8 cellular contexts compared by ENCODE assay signal in the genomic region with DNA sequence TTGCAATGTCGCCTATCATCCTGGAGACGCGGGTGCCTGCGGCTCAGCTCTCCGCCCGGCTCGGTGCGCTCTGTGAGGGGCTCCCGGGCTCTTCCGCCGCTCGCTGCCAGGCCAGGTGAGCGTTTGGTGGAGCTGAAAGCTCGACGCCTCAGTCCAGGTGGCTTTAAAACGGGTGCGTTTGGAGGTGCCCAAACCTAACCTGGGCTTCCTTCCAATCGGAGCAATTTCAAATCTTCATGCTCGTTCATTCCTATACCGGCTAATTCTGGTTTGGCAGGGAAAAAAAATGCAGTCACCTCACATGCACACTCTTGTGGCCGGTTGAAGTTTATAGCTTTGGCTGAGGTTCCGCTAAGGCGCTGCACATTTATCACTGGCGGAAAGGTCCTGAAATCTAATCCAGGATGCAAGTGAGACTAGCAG. TPM values are rescaled to one million over a fixed set of nuclear protein-coding genes. Genes with fewer than 3 reads are reported as not detected.
DNase-seq lines count a peak whose midpoint lies in the region; ATAC-seq, FAIRE-seq and TF ChIP-seq lines count a peak whose summit lies in the region.

A gene with protein sequence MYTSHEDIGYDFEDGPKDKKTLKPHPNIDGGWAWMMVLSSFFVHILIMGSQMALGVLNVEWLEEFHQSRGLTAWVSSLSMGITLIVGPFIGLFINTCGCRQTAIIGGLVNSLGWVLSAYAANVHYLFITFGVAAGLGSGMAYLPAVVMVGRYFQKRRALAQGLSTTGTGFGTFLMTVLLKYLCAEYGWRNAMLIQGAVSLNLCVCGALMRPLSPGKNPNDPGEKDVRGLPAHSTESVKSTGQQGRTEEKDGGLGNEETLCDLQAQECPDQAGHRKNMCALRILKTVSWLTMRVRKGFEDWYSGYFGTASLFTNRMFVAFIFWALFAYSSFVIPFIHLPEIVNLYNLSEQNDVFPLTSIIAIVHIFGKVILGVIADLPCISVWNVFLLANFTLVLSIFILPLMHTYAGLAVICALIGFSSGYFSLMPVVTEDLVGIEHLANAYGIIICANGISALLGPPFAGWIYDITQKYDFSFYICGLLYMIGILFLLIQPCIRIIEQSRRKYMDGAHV (minus strand): TSS at position 267 of the 423 bp plus-strand sequence. CDS start 9,572 bp downstream, outside the sequence.

- H3K4me3 ChIP-seq in astrocyte (ENCODE audit: insufficient read depth, low read depth, low read length) (peak within 1 kb of the TSS; percentile 67), psoas muscle (peak within 1 kb of the TSS; percentile 69)

- H3K36me3 Mint-ChIP-seq in activated naive CD4-positive, alpha-beta T cell treated with anti-CD3 and anti-CD28 coated beads for 36 hours (ENCODE audit: low read depth) = no peaks in the 10 kb centered on the region
- H3K36me3 Mint-ChIP-seq in astrocyte (ENCODE audit: low read depth, unreplicated experiment) = peaks cover 3% of the 10 kb centered on the region

- H3K9ac ChIP-seq in astrocyte (ENCODE audit: low read length) = peak within 1 kb of the TSS; percentile 67

- 2 to 4% (median 4%) methylated on average over 24 of the region's 24 CpGs for WGBS in psoas muscle, 3 donors

- H3K27me3 Mint-ChIP-seq in activated naive CD4-positive, alpha-beta T cell treated with anti-CD3 and anti-CD28 coated beads for 36 hours (ENCODE audit: low read depth) = peaks cover 12% of the 10 kb centered on the region
- H3K27me3 Mint-ChIP-seq in astrocyte (ENCODE audit: low read depth, unreplicated experiment) = peaks cover 20% of the 10 kb centered on the region

- H3K27me3 ChIP-seq in astrocyte (ENCODE audit: insufficient read depth, low read length) = no peaks in the 10 kb centered on the region
- peaks cover 0 to 25% (median 4%) of the 10 kb centered on the region in 3 donors for H3K27me3 ChIP-seq in psoas muscle (ENCODE audit: insufficient read depth in 3 of 3, low read length in 2 of 3)

- H3K9me3 Mint-ChIP-seq in activated naive CD4-positive, alpha-beta T cell treated with anti-CD3 and anti-CD28 coated beads for 36 hours = no peaks in the 10 kb centered on the region
- H3K9me3 Mint-ChIP-seq in astrocyte (ENCODE audit: unreplicated experiment) = peaks cover 2% of the 10 kb centered on the region

- H3K9me3 ChIP-seq in astrocyte (ENCODE audit: insufficient read depth, low read depth, low read length) (no peaks in the 10 kb centered on the region), psoas muscle (no peaks in the 10 kb centered on the region)

- peak within 1 kb of the TSS; percentile 94 for H3K4me2 ChIP-seq in astrocyte (ENCODE audit: low read length)

- intact Hi-C loops in activated naive CD4-positive, alpha-beta T cell treated with anti-CD3 and anti-CD28 coated beads for 36 hours (cut with micrococcal nuclease) = loop anchor here (1.0 to 5.0 kb wide), 8 partner anchors 60 to 729 kb away; a partner anchor contains a TSS
- intact Hi-C loops in psoas muscle (cut with DNase I) = loop anchor here in 1 of 2 donors (5.0 kb wide), 1 partner anchor 89 kb away; no protein-coding TSS in a partner anchor

- CTCF ChIA-PET in activated naive CD4-positive, alpha-beta T cell treated with anti-CD3 and anti-CD28 coated beads for 36 hours (lab: Charles Lee) = interaction anchor here (1.1 to 5.3 kb wide), 8 partner anchors 9 to 542 kb away, joined by 4 to 46 read pairs (median 14); no protein-coding TSS in a partner anchor

- no peak for FAIRE-seq in astrocyte (lab: Jason Lieb, UNC)

- H4K20me1 ChIP-seq in astrocyte (ENCODE audit: insufficient read depth, low read length) = no peaks in the 10 kb centered on the region

- DNase-seq in activated naive CD4-positive, alpha-beta T cell treated with anti-CD3 and anti-CD28 coated beads for 36 hours = peak; percentile 55
- no peak for DNase-seq in activated naive CD4-positive, alpha-beta T cell treated with Interleukin-2 at 50 U/mL for 16 hours
- peak; percentile 25 for DNase-seq in NOMO-1 treated with dmso at 0.1 percent for 144 hours (lab: John Stamatoyannopoulos, UW; ENCODE audit: unreplicated experiment)
- DNase-seq in astrocyte (ENCODE audit: low read depth) = peak; percentile 53
- DNase-seq in hepatic stellate cell (ENCODE audit: low spot score) = peak; percentile 41
- no peak for DNase-seq in psoas muscle

- ATAC-seq in HG03442 (IDR thresholded peaks at IDR 0.05; ENCODE audit: unreplicated experiment) (peak; percentile 23), psoas muscle (peak in 1 of 4 donors; percentile 56), HG03571 (IDR thresholded peaks at IDR 0.05; ENCODE audit: unreplicated experiment) (no peak)

- H3K4me1 ChIP-seq in astrocyte (ENCODE audit: insufficient read depth, low read length) = no peaks in the 10 kb centered on the region
- peaks cover 12% of the 10 kb centered on the region for H3K4me1 ChIP-seq in psoas muscle

- peak within 1 kb of the TSS; percentile 81 for H3K4me3 Mint-ChIP-seq in activated naive CD4-positive, alpha-beta T cell treated with anti-CD3 and anti-CD28 coated beads for 36 hours
- H3K4me3 Mint-ChIP-seq in astrocyte (ENCODE audit: unreplicated experiment) = peak within 1 kb of the TSS; percentile 92

- H3K36me3 ChIP-seq in astrocyte (ENCODE audit: insufficient read depth, low read length) (no peaks in the 10 kb centered on the region), psoas muscle (ENCODE audit: insufficient read depth in 1 of 2, low read depth in 1 of 2) (no peaks in the 10 kb centered on the region)

- TF ChIP-seq CTCF in astrocyte (IDR thresholded peaks at IDR 0.05; ENCODE audit: insufficient read depth, low read depth, low read length) (peak; percentile 29), psoas muscle (IDR thresholded peaks at IDR 0.05) (no peak)

- H3K27ac Mint-ChIP-seq in activated naive CD4-positive, alpha-beta T cell treated with anti-CD3 and anti-CD28 coated beads for 36 hours = no peak within 1 kb of the TSS
- H3K27ac Mint-ChIP-seq in astrocyte (ENCODE audit: unreplicated experiment) = peak within 1 kb of the TSS; percentile 86

- no peaks in the 10 kb centered on the region for H3K79me2 ChIP-seq in astrocyte (ENCODE audit: insufficient read depth, low read length)

- H3K4me1 Mint-ChIP-seq in activated naive CD4-positive, alpha-beta T cell treated with anti-CD3 and anti-CD28 coated beads for 36 hours (ENCODE audit: low read depth) = peaks cover 11% of the 10 kb centered on the region
- peaks cover 8% of the 10 kb centered on the region for H3K4me1 Mint-ChIP-seq in astrocyte (ENCODE audit: low read depth, unreplicated experiment)

- H3K27ac ChIP-seq in astrocyte (ENCODE audit: low read depth, low read length) (peak within 1 kb of the TSS; percentile 14), psoas muscle (no peak within 1 kb of the TSS)

- peak within 1 kb of the TSS; percentile 93 for H2AFZ ChIP-seq in astrocyte (ENCODE audit: low read depth, low read length)

RNA-seq across cellular contexts. Expression of the gene that starts here (rescaled TPM):
- total RNA-seq in activated naive CD4-positive, alpha-beta T cell treated with anti-CD3 and anti-CD28 coated beads for 36 hours = 1 to 10 TPM in 1 of 2 experiments, under 1 TPM in 1; 0.79 to 1.1 TPM
- total RNA-seq in astrocyte = 3.5 and 4.2 TPM in 2 replicates
- 1 to 10 TPM in 1 of 4 donors, under 1 TPM in 3; 0.46 to 1.2 (median 0.80) TPM for total RNA-seq in psoas muscle
- polyA plus RNA-seq in psoas muscle = under 1 TPM; 0.17 to 0.37 (median 0.34) TPM

Comparison
In these comparisons a context has a peak if more than half of its experiments do, and no peak if none do; other contexts are left out.
1. DNase-seq: peak in activated naive CD4-positive, alpha-beta T cell treated with anti-CD3 and anti-CD28 coated beads for 36 hours (single experiment), NOMO-1 treated with dmso at 0.1 percent for 144 hours (single experiment), astrocyte (single experiment) and hepatic stellate cell (single experiment); none in activated naive CD4-positive, alpha-beta T cell treated with Interleukin-2 at 50 U/mL for 16 hours (single experiment) and psoas muscle (0 of 2).